In the genomic region with DNA sequence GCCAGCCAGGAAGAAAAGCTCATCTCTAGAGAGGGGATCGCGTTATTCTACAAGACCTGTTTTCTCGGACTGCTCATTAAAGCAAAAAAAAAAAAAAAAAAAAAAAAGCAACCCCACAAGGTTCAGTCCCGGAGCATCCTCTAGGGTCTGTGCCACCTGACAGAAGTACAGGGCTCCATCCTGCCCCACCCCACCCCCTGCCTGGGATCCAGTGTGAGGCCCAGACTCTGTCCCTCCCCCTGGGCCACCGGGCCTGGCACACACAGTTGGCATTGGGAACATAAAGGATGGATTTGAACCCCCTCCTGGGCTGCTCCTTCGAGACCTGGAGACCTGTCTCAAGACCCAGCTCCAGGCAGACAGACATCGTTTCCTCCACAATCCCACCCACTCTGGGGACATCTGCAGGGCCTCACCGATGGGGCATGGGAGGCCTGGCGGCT, we compare ENCODE assay signal across 8 cellular contexts. TPM values are rescaled to one million over a fixed set of nuclear protein-coding genes. Genes with fewer than 3 reads are reported as not detected.
A peak's percentile ranks its signal among the peaks of the same experiment; 100 is the strongest.
DNase-seq lines count a peak whose midpoint lies in the region; ATAC-seq and TF ChIP-seq lines count a peak whose summit lies in the region.

No MANE protein-coding gene starts in this region.

- TF ChIP-seq CTCF in BJ (IDR thresholded peaks at IDR 0.05; ENCODE audit: insufficient read depth, low read depth, low read length), result no peak

- peaks cover 0 to 8% of the 10 kb centered on the region in 2 donors for H3K36me3 Mint-ChIP-seq in activated naive CD4-positive, alpha-beta T cell treated with anti-CD3 and anti-CD28 coated beads, Interleukin-2, amount 50 U/mL, for 72 hours

- no peak for DNase-seq in BJ (ENCODE audit: low read depth)
- DNase-seq in activated naive CD4-positive, alpha-beta T cell treated with anti-CD3 and anti-CD28 coated beads, Interleukin-2, amount 50 U/mL, for 72 hours (ENCODE audit: low spot score in 2 of 2), result no peak
- no peak for DNase-seq in stimulated activated naive CD4-positive, alpha-beta T cell treated with Interleukin-2 at 50 U/mL for 16 hours (lab: John Stamatoyannopoulos, UW)
- DNase-seq in NCI-H1417 treated with DMSO at 0.1 percent for 48 hours (lab: John Stamatoyannopoulos, UW), result no peak

- peaks cover 12% of the 10 kb centered on the region for H3K4me1 ChIP-seq in stomach smooth muscle (ENCODE audit: control insufficient read depth, insufficient read depth, low read length)

- ATAC-seq in HG03175 (IDR thresholded peaks at IDR 0.05; ENCODE audit: unreplicated experiment), result peak; percentile 10
- peak; percentile 13 to 29 for ATAC-seq in activated naive CD4-positive, alpha-beta T cell treated with anti-CD3 and anti-CD28 coated beads, Interleukin-2, amount 50 U/mL, for 72 hours
- ATAC-seq in HG03571 (IDR thresholded peaks at IDR 0.05; ENCODE audit: unreplicated experiment), result no peak

- no peak overlapping the region for H3K27ac ChIP-seq in stomach smooth muscle (ENCODE audit: low read length)

- CTCF ChIA-PET in BJ (lab: Yijun Ruan, JAX), result interaction anchor here (1.0 kb wide), 1 partner anchor 43 kb away, joined by 3 read pairs; no protein-coding TSS in a partner anchor

- POLR2A ChIA-PET in BJ (lab: Charles Lee), result no interaction called here

- H3K36me3 ChIP-seq in BJ (ENCODE audit: control insufficient read depth, insufficient read depth, low read length) (peaks cover 4% of the 10 kb centered on the region; the same call in 1 of the 2 replicates), stomach smooth muscle (ENCODE audit: control insufficient read depth in 2 of 2, insufficient read depth in 2 of 2, low read length in 2 of 2) (no peaks in the 10 kb centered on the region)

- peak overlapping the region; percentile 51 to 69 for H3K9ac ChIP-seq in stomach smooth muscle (ENCODE audit: low read length in 2 of 2)

- H3K27ac Mint-ChIP-seq in activated naive CD4-positive, alpha-beta T cell treated with anti-CD3 and anti-CD28 coated beads, Interleukin-2, amount 50 U/mL, for 72 hours, result peak overlapping the region; percentile 72 to 86

- H3K4me3 ChIP-seq in BJ (ENCODE audit: low read depth, low read length) (peak overlapping the region; percentile 75), iPS-18c (ENCODE audit: insufficient read depth, low read depth, low read length) (peak overlapping the region; percentile 76), stomach smooth muscle (ENCODE audit: low read length in 2 of 2) (peak overlapping the region; percentile 64 to 74)

- H3K9me3 ChIP-seq in iPS-18c (ENCODE audit: control insufficient read depth, insufficient read depth, low read length) (no peaks in the 10 kb centered on the region), stomach smooth muscle (ENCODE audit: control insufficient read depth in 2 of 2, low read length in 2 of 2) (no peaks in the 10 kb centered on the region)

- H3K9me3 Mint-ChIP-seq in activated naive CD4-positive, alpha-beta T cell treated with anti-CD3 and anti-CD28 coated beads, Interleukin-2, amount 50 U/mL, for 72 hours, result no peaks in the 10 kb centered on the region

- H3K27me3 ChIP-seq in BJ (ENCODE audit: control insufficient read depth, insufficient read depth, low read length) (no peaks in the 10 kb centered on the region), stomach smooth muscle (ENCODE audit: control insufficient read depth in 1 of 2, insufficient read depth in 2 of 2, low read length in 2 of 2) (no peaks in the 10 kb centered on the region)

RNA-seq across cellular contexts. Expression of gene ORAI2, which starts 0.7 kb away (rescaled TPM):
- 27.3 and 41.6 TPM in 2 replicates for polyA plus RNA-seq in BJ (2011; rRNA removed)
- 30.2 and 49.0 TPM in 2 replicates for polyA minus RNA-seq in BJ (2011; rRNA and poly(A)+ RNA removed)
- total RNA-seq in activated naive CD4-positive, alpha-beta T cell treated with anti-CD3 and anti-CD28 coated beads, Interleukin-2, amount 50 U/mL, for 72 hours, result 10 to 100 TPM; 25.8 to 26.7 TPM

RNA-seq across cellular contexts. Expression of gene ALKBH4, which starts 30.6 kb away (rescaled TPM):
- polyA plus RNA-seq in BJ (2011; rRNA removed), result 4.5 and 5.9 TPM in 2 replicates
- polyA minus RNA-seq in BJ (2011; rRNA and poly(A)+ RNA removed), result 1.2 and 1.5 TPM in 2 replicates
- total RNA-seq in activated naive CD4-positive, alpha-beta T cell treated with anti-CD3 and anti-CD28 coated beads, Interleukin-2, amount 50 U/mL, for 72 hours, result 1 to 10 TPM; 8.2 to 9.3 TPM

RNA-seq across cellular contexts. Expression of gene LRWD1, which starts 30.7 kb away (rescaled TPM):
- 8.2 and 15.1 TPM in 2 replicates for polyA plus RNA-seq in BJ (2011; rRNA removed)
- 9.8 and 10.7 TPM in 2 replicates for polyA minus RNA-seq in BJ (2011; rRNA and poly(A)+ RNA removed)
- total RNA-seq in activated naive CD4-positive, alpha-beta T cell treated with anti-CD3 and anti-CD28 coated beads, Interleukin-2, amount 50 U/mL, for 72 hours, result 10 to 100 TPM; 11.6 to 12.5 TPM

RNA-seq across cellular contexts. Expression of gene PRKRIP1, which starts 37.9 kb away (rescaled TPM):
- polyA plus RNA-seq in BJ (2011; rRNA removed), result 11.9 and 14.3 TPM in 2 replicates
- 2.8 and 3.6 TPM in 2 replicates for polyA minus RNA-seq in BJ (2011; rRNA and poly(A)+ RNA removed)
- total RNA-seq in activated naive CD4-positive, alpha-beta T cell treated with anti-CD3 and anti-CD28 coated beads, Interleukin-2, amount 50 U/mL, for 72 hours, result 10 to 100 TPM; 22.9 to 42.3 TPM

RNA-seq across cellular contexts. Expression of gene POLR2J, which starts 44.7 kb away (rescaled TPM):
- polyA plus RNA-seq in BJ (2011; rRNA removed), result 46.9 and 68.0 TPM in 2 replicates
- polyA minus RNA-seq in BJ (2011; rRNA and poly(A)+ RNA removed), result 14.3 and 20.4 TPM in 2 replicates
- 10 to 100 TPM; 56.9 to 79.6 TPM for total RNA-seq in activated naive CD4-positive, alpha-beta T cell treated with anti-CD3 and anti-CD28 coated beads, Interleukin-2, amount 50 U/mL, for 72 hours
